In genomic region chr9:130713286-130713975, GRCh38 we compare ENCODE assay signal across 8 cellular contexts. TPM values are rescaled to one million over a fixed set of nuclear protein-coding genes. Genes with fewer than 3 reads are reported as not detected.
DNase-seq lines count a peak whose midpoint lies in the region; ATAC-seq, FAIRE-seq and TF ChIP-seq lines count a peak whose summit lies in the region.

No MANE protein-coding gene starts in this region.

- no peaks in the 10 kb centered on the region for H3K9me3 Mint-ChIP-seq in Calu3 (ENCODE audit: low read depth, unreplicated experiment)
- H3K9me3 Mint-ChIP-seq in activated naive CD8-positive, alpha-beta T cell (ENCODE audit: low read depth) = no peaks in the 10 kb centered on the region

- no peaks in the 10 kb centered on the region for H3K27me3 ChIP-seq in left ventricle myocardium inferior (ENCODE audit: low read depth)
- no peaks in the 10 kb centered on the region for H3K27me3 ChIP-seq in psoas muscle (ENCODE audit: insufficient read depth in 3 of 3, low read length in 2 of 3)

- peaks cover 32% of the 10 kb centered on the region for H3K36me3 Mint-ChIP-seq in Calu3 (ENCODE audit: insufficient read depth, unreplicated experiment)
- no peaks in the 10 kb centered on the region for H3K36me3 Mint-ChIP-seq in activated naive CD8-positive, alpha-beta T cell

- H3K4me3 ChIP-seq in left ventricle myocardium inferior (peak overlapping the region; percentile 98), psoas muscle (peak overlapping the region; percentile 94)

- TF ChIP-seq CTCF in Calu3 (IDR thresholded peaks at IDR 0.05; ENCODE audit: unreplicated experiment) = no peak
- TF ChIP-seq CTCF in left ventricle myocardium inferior (IDR thresholded peaks at IDR 0.05; ENCODE audit: borderline replicate concordance) = no peak
- TF ChIP-seq CTCF in psoas muscle (IDR thresholded peaks at IDR 0.05) = no peak

- H3K9me3 ChIP-seq in left ventricle myocardium inferior (replicated peaks) = no peaks in the 10 kb centered on the region
- H3K9me3 ChIP-seq in psoas muscle = no peaks in the 10 kb centered on the region

- peaks cover 12% of the 10 kb centered on the region for H3K27me3 Mint-ChIP-seq in Calu3 (ENCODE audit: unreplicated experiment)
- no peaks in the 10 kb centered on the region for H3K27me3 Mint-ChIP-seq in activated naive CD8-positive, alpha-beta T cell

- peak overlapping the region; percentile 99 for H3K27ac ChIP-seq in left ventricle myocardium inferior (replicated peaks)
- peak overlapping the region; percentile 89 for H3K27ac ChIP-seq in psoas muscle

- 0 to 1% (median 0%) methylated on average over 33 to 37 of the region's 37 CpGs for WGBS in psoas muscle, 3 donors

- ATAC-seq in HG03342 (IDR thresholded peaks at IDR 0.05; ENCODE audit: unreplicated experiment) = peak; percentile 11
- ATAC-seq in psoas muscle = peak in 2 of 4 donors; percentile 0 to 7

- peak overlapping the region; percentile 90 for H3K4me3 Mint-ChIP-seq in Calu3 (ENCODE audit: low read depth, unreplicated experiment)
- H3K4me3 Mint-ChIP-seq in activated naive CD8-positive, alpha-beta T cell = peak overlapping the region; percentile 93

- intact Hi-C loops in Calu3 (cut with micrococcal nuclease; ENCODE audit: unreplicated experiment) (no loop called here), left ventricle myocardium inferior (cut with micrococcal nuclease) (loop anchor here (10.0 kb wide), 1 partner anchor 51 kb away; no protein-coding TSS in a partner anchor), psoas muscle (cut with DNase I) (loop anchor here in 1 of 2 donors (5.0 kb wide), 1 partner anchor 54 kb away; no protein-coding TSS in a partner anchor)

- H3K4me1 Mint-ChIP-seq in Calu3 (ENCODE audit: low read depth, unreplicated experiment) = no peaks in the 10 kb centered on the region
- H3K4me1 Mint-ChIP-seq in activated naive CD8-positive, alpha-beta T cell (ENCODE audit: low read depth) = peaks cover 34% of the 10 kb centered on the region

- peaks cover 52% of the 10 kb centered on the region for H3K4me1 ChIP-seq in left ventricle myocardium inferior
- H3K4me1 ChIP-seq in psoas muscle = peaks cover 25% of the 10 kb centered on the region

- peak overlapping the region; percentile 84 for H3K27ac Mint-ChIP-seq in Calu3 (ENCODE audit: unreplicated experiment)
- peak overlapping the region; percentile 89 for H3K27ac Mint-ChIP-seq in activated naive CD8-positive, alpha-beta T cell

- H3K36me3 ChIP-seq in left ventricle myocardium inferior (no peaks in the 10 kb centered on the region), psoas muscle (ENCODE audit: insufficient read depth in 1 of 2, low read depth in 1 of 2) (no peaks in the 10 kb centered on the region)

- BruUV-seq in Calu3 (replicated peaks; lab: Mats Ljungman, UMichigan) = TSS peak; percentile 60

- DNase-seq in Calu3 = no peak
- DNase-seq in left ventricle myocardium inferior = no peak
- DNase-seq in psoas muscle = peak in 1 of 2 donors; percentile 62
- DNase-seq in SKM-1 (lab: John Stamatoyannopoulos, UW; ENCODE audit: unreplicated experiment) = no peak
- no peak for DNase-seq in GM12892 (ENCODE audit: insufficient read length)
- no peak for DNase-seq in NCI-H2171 (lab: John Stamatoyannopoulos, UW)

- TF ChIP-seq POLR2A in GM12892 (IDR thresholded peaks at IDR 0.05; ENCODE audit: low read depth, low read length) = no peak

- no peak for FAIRE-seq in GM12892 (lab: Jason Lieb, UNC)

- CTCF ChIA-PET in Calu3 (lab: Charles Lee) = interaction anchor here (2.4 kb wide), 1 partner anchor 13 kb away, joined by 6 read pairs; no protein-coding TSS in a partner anchor

RNA-seq across cellular contexts. Expression of gene EXOSC2, which starts 19.9 kb away (rescaled TPM):
- total RNA-seq in Calu3 (2022) (42.9 and 43.0 TPM in 2 replicates), left ventricle myocardium inferior (12.0 TPM), psoas muscle (10 to 100 TPM; 14.4 to 19.7 (median 16.1) TPM)
- polyA plus RNA-seq in psoas muscle = 10 to 100 TPM; 11.8 to 25.0 (median 15.5) TPM
- 41.7 TPM for polyA plus RNA-seq in GM12892 (2012; ENCODE audit: missing spikeins)

RNA-seq across cellular contexts. Expression of gene PRDM12, which starts 49.0 kb away (rescaled TPM):
- total RNA-seq in Calu3 (2022) (not detected in 2 replicates), left ventricle myocardium inferior (not detected), psoas muscle (not detected)
- polyA plus RNA-seq in psoas muscle = under 1 TPM; 0.03 to 0.17 (median 0.06) TPM
- polyA plus RNA-seq in GM12892 (2012; ENCODE audit: missing spikeins) = not detected
